ENCODE assay signal across 1 cellular context in genomic region chr13:112153364-112153763, GRCh38.
TF ChIP-seq lines count a peak whose summit lies in the region.

No MANE protein-coding gene starts in this region.

TF ChIP-seq in HepG2, 621 proteins besides CTCF, POLR2A, EP300 and RAD21 (continued from another document):
- no peak for TF ChIP-seq ZBTB4 (CRISPR knock-in tag; IDR thresholded peaks at IDR 0.05; ENCODE audit: borderline replicate concordance)
- no peak for TF ChIP-seq NONO (IDR thresholded peaks at IDR 0.05)
- no peak for TF ChIP-seq NONO (CRISPR knock-in tag; conservative IDR thresholded peaks at IDR 0.05)
- TF ChIP-seq, protein P1, sequence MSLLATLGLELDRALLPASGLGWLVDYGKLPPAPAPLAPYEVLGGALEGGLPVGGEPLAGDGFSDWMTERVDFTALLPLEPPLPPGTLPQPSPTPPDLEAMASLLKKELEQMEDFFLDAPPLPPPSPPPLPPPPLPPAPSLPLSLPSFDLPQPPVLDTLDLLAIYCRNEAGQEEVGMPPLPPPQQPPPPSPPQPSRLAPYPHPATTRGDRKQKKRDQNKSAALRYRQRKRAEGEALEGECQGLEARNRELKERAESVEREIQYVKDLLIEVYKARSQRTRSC (CRISPR knock-in tag; IDR thresholded peaks at IDR 0.05; ENCODE audit: low read depth): no peak
- no peak for TF ChIP-seq BCL3 (CRISPR knock-in tag; IDR thresholded peaks at IDR 0.05)
